In the genomic region with DNA sequence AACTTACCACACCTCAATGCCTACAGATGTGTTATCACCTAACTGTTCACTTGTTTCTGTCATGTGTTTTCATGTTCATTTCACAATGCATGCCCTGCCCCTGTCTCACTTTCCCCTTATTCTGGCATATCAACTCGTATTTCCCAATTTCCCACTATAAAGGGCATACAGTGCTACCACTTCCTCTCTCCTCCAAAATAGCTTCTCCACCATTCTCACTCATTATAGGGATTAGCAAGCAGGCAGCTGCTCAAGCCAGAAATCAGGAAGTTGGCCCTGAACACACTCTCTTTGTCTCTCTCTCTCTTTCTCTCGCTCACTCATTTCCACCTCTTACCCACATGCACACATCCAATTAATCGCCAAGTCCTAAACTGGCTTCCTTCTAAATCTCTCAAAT, we compare ENCODE assay signal across 12 cellular contexts.
A peak's percentile ranks its signal among the peaks of the same experiment; 100 is the strongest.
DNase-seq lines count a peak whose midpoint lies in the region; ATAC-seq, FAIRE-seq and TF ChIP-seq lines count a peak whose summit lies in the region.
"Had no signal": no experiment of that assay in that cellular context is flagged by ENCODE, and none has a peak within 500 bp of the region (broad histone marks: within the 10 kb centered on the region; RNA-seq: fewer than 3 reads in every experiment).

No MANE protein-coding gene starts in this region.

- H3K9me3 ChIP-seq in right atrium auricular region = no peaks in the 10 kb centered on the region

- peaks cover 0 to 20% of the 10 kb centered on the region in 2 donors for H3K4me1 ChIP-seq in right atrium auricular region

- DNase-seq in Right ventricle myocardium superior = no peak
- DNase-seq in right atrium auricular region (ENCODE audit: low spot score) = no peak
- peak; percentile 95 for DNase-seq in SKM-1 treated with dmso at 0.1 percent for 144 hours (lab: John Stamatoyannopoulos, UW; ENCODE audit: unreplicated experiment)
- DNase-seq in left cardiac atrium = no peak
- no peak for DNase-seq in urothelium cell line (ENCODE audit: low spot score)
- DNase-seq: activated naive CD4-positive, alpha-beta T cell treated with anti-CD3 and anti-CD28 coated beads, Interleukin-2, amount 10 ng/mL, durations not matched to agents 7 days and 5 days; NCI-H1436 treated with DMSO at 0.1 percent for 48 hours; nephron progenitor cell had no signal

- H3K27me3 ChIP-seq in right atrium auricular region = no peaks in the 10 kb centered on the region

- H3K4me3 ChIP-seq in right atrium auricular region = no peak overlapping the region

- FAIRE-seq in urothelium cell line (lab: Jason Lieb, UNC) = peak; percentile 32

- H3K36me3 ChIP-seq in right atrium auricular region = no peaks in the 10 kb centered on the region

- no peak for TF ChIP-seq CTCF in right atrium auricular region (IDR thresholded peaks at IDR 0.05)

- ATAC-seq in Right ventricle myocardium superior (ENCODE audit: poor library complexity) = peak; percentile 45
- peak; percentile 34 to 78 for ATAC-seq in left cardiac atrium
- ATAC-seq in GM21423 (IDR thresholded peaks at IDR 0.05; ENCODE audit: unreplicated experiment) = no peak
- no peak for ATAC-seq in GM21529 (IDR thresholded peaks at IDR 0.05; ENCODE audit: unreplicated experiment)
- no peak for ATAC-seq in GM19351 (IDR thresholded peaks at IDR 0.05; ENCODE audit: unreplicated experiment)
- ATAC-seq: Panc1 had no signal

- intact Hi-C loops in Right ventricle myocardium superior (cut with DNase I) (no loop called here), left cardiac atrium (cut with DNase I) (no loop called here)

- H3K27ac ChIP-seq in right atrium auricular region = no peak overlapping the region

Comparison
In these comparisons a context has a peak if more than half of its experiments do, and no peak if none do; other contexts are left out.
1. ATAC-seq: peak in Right ventricle myocardium superior (single experiment) and left cardiac atrium (2 of 2); none in GM21423 (single experiment), GM21529 (single experiment) and GM19351 (single experiment).